ENCODE assay signal across 1 cellular context in genomic region chr2:127256866-127257265, GRCh38.
TF ChIP-seq lines count a peak whose summit lies in the region.

No MANE protein-coding gene starts in this region.

TF ChIP-seq in SK-N-SH treated with all-trans-retinoic acid at 6 μM for 48 hours, 23 proteins besides CTCF, POLR2A, EP300 and RAD21 (continued from another document):
- no peak for TF ChIP-seq PATZ1 (CRISPR knock-in tag; IDR thresholded peaks at IDR 0.05; ENCODE audit: borderline replicate concordance)
- TF ChIP-seq CSDC2 (CRISPR knock-in tag; IDR thresholded peaks at IDR 0.05): no peak
- TF ChIP-seq TOX (CRISPR knock-in tag; IDR thresholded peaks at IDR 0.05; ENCODE audit: borderline replicate concordance): no peak
- no peak for TF ChIP-seq ZNF70 (CRISPR knock-in tag; IDR thresholded peaks at IDR 0.05)
- no peak for TF ChIP-seq RARB (CRISPR knock-in tag; IDR thresholded peaks at IDR 0.05)
- no peak for TF ChIP-seq TSHZ2 (CRISPR knock-in tag; IDR thresholded peaks at IDR 0.05)
